10 cellular contexts compared by ENCODE assay signal in the genomic region with DNA sequence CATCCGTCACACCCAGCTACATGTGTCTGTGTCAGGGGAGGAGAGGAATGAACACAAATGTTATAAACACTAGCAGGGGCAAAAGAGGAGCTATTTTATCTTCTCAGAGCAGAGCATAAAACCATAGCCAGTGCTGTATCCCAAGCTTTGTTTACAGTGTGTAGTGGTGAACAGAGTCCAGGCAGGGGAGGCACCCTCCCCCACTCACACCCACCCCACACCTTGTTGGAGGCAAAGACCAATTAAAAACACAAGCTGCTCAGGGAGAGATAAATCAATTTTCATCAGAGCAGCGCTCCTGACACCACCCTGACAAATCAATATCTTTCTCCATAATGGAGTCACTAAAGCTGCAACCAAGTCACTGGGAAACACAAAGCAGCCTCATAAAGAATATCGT.
"Had no signal": no experiment of that assay in that cellular context is flagged by ENCODE, and none has a peak within 500 bp of the region (broad histone marks: within the 10 kb centered on the region; RNA-seq: fewer than 3 reads in every experiment).

No MANE protein-coding gene starts in this region.

- FAIRE-seq: HTR-8/SVneo, K562 had no signal

- H3K4me1 ChIP-seq: HAP-1 had no signal

- ATAC-seq: HCT116, K562 had no signal

- DNase-seq: GM23248, GOT3, H7, HFFc6, IMR-90, KG1 had no signal

- H3K36me3 ChIP-seq: HAP-1 had no signal

- H3K9me3 ChIP-seq: HAP-1 had no signal

- H3K27ac ChIP-seq: GM23248 had no signal

- H3K4me3 ChIP-seq: GM23248, HAP-1, K562 had no signal
